In genomic region chr15:70892912-70893560, GRCh38 we compare ENCODE assay signal across 8 cellular contexts. TPM values are rescaled to one million over a fixed set of nuclear protein-coding genes. Genes with fewer than 3 reads are reported as not detected.
DNase-seq lines count a peak whose midpoint lies in the region; ATAC-seq and TF ChIP-seq lines count a peak whose summit lies in the region.

No MANE protein-coding gene starts in this region.

- H4K20me1 ChIP-seq in KMS-11 (ENCODE audit: insufficient read depth) = no peaks in the 10 kb centered on the region

- no peaks in the 10 kb centered on the region; the same call in 1 of the 2 replicates for H3K4me1 ChIP-seq in Caco-2
- H3K4me1 ChIP-seq in KMS-11 (ENCODE audit: low read depth, poor library complexity, severe bottlenecking) = peaks cover 33% of the 10 kb centered on the region
- peaks cover 0 to 26% (median 5%) of the 10 kb centered on the region in 3 donors for H3K4me1 ChIP-seq in gastroesophageal sphincter

- CTCF ChIA-PET in Caco-2 (lab: Charles Lee) = interaction anchor here (1.0 to 1.5 kb wide), 3 partner anchors 18 to 39 kb away, joined by 4 to 5 read pairs (median 4); partner anchors contain the start of gene LARP6
- CTCF ChIA-PET in activated CD8-positive, alpha-beta T cell treated with anti-CD3 and anti-CD28 coated beads, Interleukin-2, amount 10 ng/mL, durations not matched to agents 7 days and 5 days (lab: Charles Lee) = no interaction called here

- peak overlapping the region; percentile 83 for H2AFZ ChIP-seq in KMS-11 (ENCODE audit: low read depth)

- peaks cover 5% of the 10 kb centered on the region; the same call in 1 of the 2 replicates for H3K79me2 ChIP-seq in KMS-11 (ENCODE audit: insufficient read depth, low read depth)

- intact Hi-C loops in Caco-2 (cut with micrococcal nuclease; ENCODE audit: unreplicated experiment) = loop anchor here (1.0 kb wide), 1 partner anchor 210 kb away; no protein-coding TSS in a partner anchor

- no peak for TF ChIP-seq EP300 in gastroesophageal sphincter (IDR thresholded peaks at IDR 0.05)

- H3K4me2 ChIP-seq in KMS-11 = peak overlapping the region; percentile 53

- no peaks in the 10 kb centered on the region for H3K36me3 ChIP-seq in Caco-2 (ENCODE audit: control insufficient read depth, insufficient read depth, low read length)
- H3K36me3 ChIP-seq in KMS-11 (ENCODE audit: insufficient read depth) = no peaks in the 10 kb centered on the region
- H3K36me3 ChIP-seq in gastroesophageal sphincter = peaks cover 0 to 8% of the 10 kb centered on the region in 2 donors

- 4 to 22% methylated on average over 3 to 10 of the region's 10 CpGs for WGBS in gastroesophageal sphincter (ENCODE audit: low coverage in 1 of 2), 2 donors

- no peak for ATAC-seq in activated CD8-positive, alpha-beta T cell treated with anti-CD3 and anti-CD28 coated beads, Interleukin-2, amount 10 ng/mL, durations not matched to agents 7 days and 5 days
- ATAC-seq in gastroesophageal sphincter (peak; percentile 29), omental fat pad (ENCODE audit: low FRiP score) (peak; percentile 33)

- H3K4me3 ChIP-seq in Caco-2 (ENCODE audit: low read depth, low read length) (peak overlapping the region; percentile 80), KMS-11 (IDR thresholded peaks at IDR 0.05; ENCODE audit: insufficient read depth, low read depth, low read length) (peak overlapping the region; percentile 52), gastroesophageal sphincter (peak overlapping the region; percentile 73 to 89)

- no peak for TF ChIP-seq POLR2A in gastroesophageal sphincter (IDR thresholded peaks at IDR 0.05)

- TF ChIP-seq CTCF in Caco-2 (IDR thresholded peaks at IDR 0.05; ENCODE audit: insufficient read depth in 1 of 2, low read depth in 1 of 2, low read length in 1 of 2, severe bottlenecking in 1 of 2, unreplicated experiment in 1 of 2) (peak; percentile 11 to 47), GM20000 (IDR thresholded peaks at IDR 0.05; ENCODE audit: extremely low read depth, missing control alignments) (peak; percentile 19), KMS-11 (conservative IDR thresholded peaks at IDR 0.05; ENCODE audit: low read depth, low read length) (peak; percentile 38; the same call in 1 of the 2 replicates), gastroesophageal sphincter (IDR thresholded peaks at IDR 0.05) (peak in 3 of 4 experiments; percentile 12 to 59 (median 46)), omental fat pad (IDR thresholded peaks at IDR 0.05) (no peak)

- H3K9me3 Mint-ChIP-seq in Caco-2 (ENCODE audit: unreplicated experiment) = no peaks in the 10 kb centered on the region
- H3K9me3 Mint-ChIP-seq in activated CD8-positive, alpha-beta T cell treated with anti-CD3 and anti-CD28 coated beads, Interleukin-2, amount 10 ng/mL, durations not matched to agents 7 days and 5 days (ENCODE audit: insufficient read depth) = no peaks in the 10 kb centered on the region

- no TSS peak for BruUV-seq in Caco-2 (replicated peaks; lab: Mats Ljungman, UMichigan)

- H3K27me3 ChIP-seq in Caco-2 (replicated peaks; ENCODE audit: control insufficient read depth, insufficient read depth, low read length) = no peaks in the 10 kb centered on the region
- no peaks in the 10 kb centered on the region for H3K27me3 ChIP-seq in KMS-11 (ENCODE audit: insufficient read depth, low read depth)
- no peaks in the 10 kb centered on the region for H3K27me3 ChIP-seq in gastroesophageal sphincter

- H3K27me3 Mint-ChIP-seq in Caco-2 (ENCODE audit: insufficient read depth, unreplicated experiment) = no peaks in the 10 kb centered on the region
- H3K27me3 Mint-ChIP-seq in activated CD8-positive, alpha-beta T cell treated with anti-CD3 and anti-CD28 coated beads, Interleukin-2, amount 10 ng/mL, durations not matched to agents 7 days and 5 days (ENCODE audit: low read depth) = peaks cover 48% of the 10 kb centered on the region

- H3K9ac ChIP-seq in KMS-11 = no peak overlapping the region; the same call in 1 of the 2 replicates

- H3K36me3 Mint-ChIP-seq in Caco-2 (ENCODE audit: insufficient read depth, unreplicated experiment) = peaks cover 17% of the 10 kb centered on the region
- H3K36me3 Mint-ChIP-seq in activated CD8-positive, alpha-beta T cell treated with anti-CD3 and anti-CD28 coated beads, Interleukin-2, amount 10 ng/mL, durations not matched to agents 7 days and 5 days (ENCODE audit: low read depth) = peaks cover 4% of the 10 kb centered on the region

- POLR2A ChIA-PET in Caco-2 (lab: Charles Lee) = no interaction called here
- POLR2A ChIA-PET in activated CD8-positive, alpha-beta T cell treated with anti-CD3 and anti-CD28 coated beads, Interleukin-2, amount 10 ng/mL, durations not matched to agents 7 days and 5 days (lab: Charles Lee) = no interaction called here

- DNase-seq in Caco-2 (peak; percentile 40 to 42), GM20000 (ENCODE audit: low spot score) (peak; percentile 39), omental fat pad (ENCODE audit: low spot score) (no peak), middle frontal gyrus (ENCODE audit: extremely low spot score, low spot score) (no peak), GM19240 (ENCODE audit: insufficient read length, low spot score) (no peak)
- no peak for DNase-seq in activated CD8-positive, alpha-beta T cell treated with anti-CD3 and anti-CD28 coated beads, Interleukin-2, amount 10 ng/mL, durations not matched to agents 7 days and 5 days

- no peak overlapping the region; the same call in 1 of the 2 replicates for H3K27ac ChIP-seq in KMS-11
- peak overlapping the region; percentile 30 to 88 (median 78) for H3K27ac ChIP-seq in gastroesophageal sphincter

- H3K4me3 Mint-ChIP-seq in Caco-2 (ENCODE audit: unreplicated experiment) = peak overlapping the region; percentile 92
- H3K4me3 Mint-ChIP-seq in activated CD8-positive, alpha-beta T cell treated with anti-CD3 and anti-CD28 coated beads, Interleukin-2, amount 10 ng/mL, durations not matched to agents 7 days and 5 days = peak overlapping the region; percentile 79

- peaks cover 12% of the 10 kb centered on the region for H3K4me1 Mint-ChIP-seq in Caco-2 (ENCODE audit: low read depth, unreplicated experiment)
- peaks cover 11% of the 10 kb centered on the region for H3K4me1 Mint-ChIP-seq in activated CD8-positive, alpha-beta T cell treated with anti-CD3 and anti-CD28 coated beads, Interleukin-2, amount 10 ng/mL, durations not matched to agents 7 days and 5 days (ENCODE audit: low read depth)

- H3K9me3 ChIP-seq in Caco-2 (no peaks in the 10 kb centered on the region), gastroesophageal sphincter (no peaks in the 10 kb centered on the region)

- H3K27ac Mint-ChIP-seq in Caco-2 (ENCODE audit: unreplicated experiment) = peak overlapping the region; percentile 93
- H3K27ac Mint-ChIP-seq in activated CD8-positive, alpha-beta T cell treated with anti-CD3 and anti-CD28 coated beads, Interleukin-2, amount 10 ng/mL, durations not matched to agents 7 days and 5 days = no peak overlapping the region

RNA-seq across cellular contexts. Expression of gene LRRC49, which starts 0.4 kb away (rescaled TPM):
- total RNA-seq in Caco-2 (2022) (0.82 and 2.1 TPM in 2 replicates), gastroesophageal sphincter (10 to 100 TPM in 2 of 4 donors, 1 to 10 TPM in 2; 5.8 to 14.5 (median 9.2) TPM), omental fat pad (1 to 10 TPM; 2.5 to 7.1 (median 5.0) TPM)
- not detected for total RNA-seq in activated CD8-positive, alpha-beta T cell treated with anti-CD3 and anti-CD28 coated beads, Interleukin-2, amount 10 ng/mL, durations not matched to agents 7 days and 5 days

RNA-seq across cellular contexts. Expression of gene THAP10, which starts 0.8 kb away (rescaled TPM):
- 1.7 and 1.9 TPM in 2 replicates for total RNA-seq in Caco-2 (2022)
- total RNA-seq in activated CD8-positive, alpha-beta T cell treated with anti-CD3 and anti-CD28 coated beads, Interleukin-2, amount 10 ng/mL, durations not matched to agents 7 days and 5 days = not detected
- 1 to 10 TPM; 1.5 to 4.6 (median 2.7) TPM for total RNA-seq in gastroesophageal sphincter
- 1 to 10 TPM in 2 of 4 donors, under 1 TPM in 2; 0.48 to 3.5 (median 1.1) TPM for total RNA-seq in omental fat pad

RNA-seq across cellular contexts. Expression of gene LARP6, which starts 39.1 kb away (rescaled TPM):
- total RNA-seq in Caco-2 (2022) (19.7 and 19.8 TPM in 2 replicates), gastroesophageal sphincter (10 to 100 TPM; 43.7 to 48.2 (median 45.5) TPM), omental fat pad (100 to 1,000 TPM in 1 of 4 donors, 10 to 100 TPM in 3; 56.6 to 105 (median 76.3) TPM)
- not detected for total RNA-seq in activated CD8-positive, alpha-beta T cell treated with anti-CD3 and anti-CD28 coated beads, Interleukin-2, amount 10 ng/mL, durations not matched to agents 7 days and 5 days

Comparison
In these comparisons a context has a peak if more than half of its experiments do, and no peak if none do; other contexts are left out.
1. DNase-seq: peak in Caco-2 (2 of 2) and GM20000 (single experiment); none in activated CD8-positive, alpha-beta T cell treated with anti-CD3 and anti-CD28 coated beads, Interleukin-2, amount 10 ng/mL, durations not matched to agents 7 days and 5 days (single experiment), omental fat pad (single experiment), middle frontal gyrus (single experiment) and GM19240 (single experiment).
2. CTCF ChIP-seq: peak in Caco-2 (2 of 2), GM20000 (single experiment), KMS-11 (single experiment) and gastroesophageal sphincter (3 of 4); none in omental fat pad (0 of 3).
3. RNA of gene LARP6, which starts 39.1 kb away (total RNA-seq): 56.6 to 105 TPM in omental fat pad, 43.7 to 48.2 TPM in gastroesophageal sphincter and 19.7 to 19.8 TPM in Caco-2; not detected in activated CD8-positive, alpha-beta T cell treated with anti-CD3 and anti-CD28 coated beads, Interleukin-2, amount 10 ng/mL, durations not matched to agents 7 days and 5 days; every median in the first group is over 10 times any median in the second.
4. Peak in every context shown above with its lines, with median percentiles within 50 percentile points of each other: H3K4me3 ChIP-seq.